1 cellular context compared by ENCODE assay signal in the genomic region with DNA sequence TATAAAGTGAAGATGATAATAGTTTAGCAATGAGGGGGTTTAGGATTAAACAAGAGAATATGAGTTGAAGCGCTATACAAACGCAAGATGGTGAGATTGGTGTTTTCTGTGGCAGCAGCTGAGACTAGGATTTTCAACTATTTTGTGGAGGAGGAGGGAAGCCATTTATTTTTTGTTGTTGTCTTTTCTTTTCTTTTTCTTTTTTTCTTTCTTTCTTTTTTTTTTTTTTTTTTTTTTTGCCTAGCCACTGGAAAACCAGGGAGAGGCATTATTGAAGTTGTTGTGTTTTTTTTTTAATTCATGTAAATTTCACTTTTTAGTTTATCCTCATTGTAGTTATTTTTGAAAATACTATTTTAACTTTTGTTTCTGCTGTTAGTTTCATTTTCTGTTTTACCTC.
A peak's percentile ranks its signal among the peaks of the same experiment; 100 is the strongest.
TF ChIP-seq lines count a peak whose summit lies in the region.

No MANE protein-coding gene starts in this region.

TF ChIP-seq in HEK293, 187 proteins besides CTCF, POLR2A, EP300 and RAD21:
- TF ChIP-seq OSR2 (tag by site-specific recombination; IDR thresholded peaks at IDR 0.05) = no peak
- TF ChIP-seq, protein P1, sequence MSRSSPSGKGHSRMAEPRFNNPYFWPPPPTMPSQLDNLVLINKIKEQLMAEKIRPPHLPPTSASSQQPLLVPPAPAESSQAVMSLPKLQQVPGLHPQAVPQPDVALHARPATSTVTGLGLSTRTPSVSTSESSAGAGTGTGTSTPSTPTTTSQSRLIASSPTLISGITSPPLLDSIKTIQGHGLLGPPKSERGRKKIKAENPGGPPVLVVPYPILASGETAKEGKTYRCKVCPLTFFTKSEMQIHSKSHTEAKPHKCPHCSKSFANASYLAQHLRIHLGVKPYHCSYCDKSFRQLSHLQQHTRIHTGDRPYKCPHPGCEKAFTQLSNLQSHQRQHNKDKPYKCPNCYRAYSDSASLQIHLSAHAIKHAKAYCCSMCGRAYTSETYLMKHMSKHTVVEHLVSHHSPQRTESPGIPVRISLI (tag by site-specific recombination; IDR thresholded peaks at IDR 0.05) = peak; percentile 51; the same call in 1 of the 2 replicates
